ENCODE assay signal across 9 cellular contexts in the genomic region with DNA sequence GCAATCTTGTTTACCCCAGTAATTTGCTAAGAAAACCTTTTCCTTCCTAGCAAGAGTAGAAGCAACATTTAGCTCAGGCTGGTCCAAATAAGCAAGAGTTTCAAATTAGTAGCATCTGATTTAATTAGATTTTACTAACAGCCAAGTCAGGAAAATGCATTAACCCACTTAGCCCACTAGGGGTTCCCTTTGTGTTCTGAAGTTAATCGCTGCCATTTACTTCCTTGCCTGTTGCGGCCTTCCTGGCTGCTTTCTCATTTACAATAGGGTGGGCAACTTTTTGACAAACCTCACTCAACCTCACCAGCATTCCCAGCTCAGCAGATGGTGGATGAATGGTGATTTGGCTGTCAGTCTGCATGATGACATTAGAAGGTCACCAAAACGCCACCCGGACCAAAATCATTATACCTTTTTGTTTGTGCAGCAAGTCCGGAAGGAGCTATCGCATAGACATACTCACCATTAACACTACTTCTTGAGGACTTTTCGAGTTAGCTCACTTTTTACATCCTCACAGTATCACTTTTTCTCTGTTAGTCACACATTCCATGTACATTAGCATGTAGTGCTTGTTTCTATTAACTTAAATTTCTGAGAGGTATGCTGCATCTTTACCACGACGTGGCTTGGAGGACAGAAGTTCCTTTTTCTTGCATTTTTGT.
DNase-seq lines count a peak whose midpoint lies in the region; TF ChIP-seq lines count a peak whose summit lies in the region.
"Had no signal": no experiment of that assay in that cellular context is flagged by ENCODE, and none has a peak within 500 bp of the region (broad histone marks: within the 10 kb centered on the region; RNA-seq: fewer than 3 reads in every experiment).

No MANE protein-coding gene starts in this region.

- H3K9me3 Mint-ChIP-seq in MCF 10A (ENCODE audit: unreplicated experiment) (peaks cover 5% of the 10 kb centered on the region), nephron progenitor cell (no peaks in the 10 kb centered on the region)
- H3K9me3 Mint-ChIP-seq: activated naive CD8-positive, alpha-beta T cell treated with anti-CD3 and anti-CD28 coated beads, Interleukin-2, amount 10 ng/mL, durations not matched to agents 7 days and 5 days had no signal

- H3K4me1 Mint-ChIP-seq in MCF 10A (ENCODE audit: insufficient read depth, unreplicated experiment) (peaks cover 13% of the 10 kb centered on the region), nephron progenitor cell (no peaks in the 10 kb centered on the region)
- H3K4me1 Mint-ChIP-seq: activated naive CD8-positive, alpha-beta T cell treated with anti-CD3 and anti-CD28 coated beads, Interleukin-2, amount 10 ng/mL, durations not matched to agents 7 days and 5 days had no signal

- H3K27me3 ChIP-seq in breast epithelium = no peaks in the 10 kb centered on the region

- no peaks in the 10 kb centered on the region for H3K36me3 ChIP-seq in breast epithelium

- no peak overlapping the region for H3K27ac ChIP-seq in breast epithelium

- in situ Hi-C loops in astrocyte of the cerebellum (cut with HindIII; ENCODE audit: low sequenced_read_pairs) = no loop called here

- no peaks in the 10 kb centered on the region for H3K9me3 ChIP-seq in breast epithelium

- H3K4me3 ChIP-seq in breast epithelium (no peak overlapping the region), astrocyte of the cerebellum (ENCODE audit: low read depth, low read length) (no peak overlapping the region)

- H3K27me3 Mint-ChIP-seq in MCF 10A (ENCODE audit: insufficient read depth, unreplicated experiment) (no peaks in the 10 kb centered on the region), nephron progenitor cell (ENCODE audit: low read depth, poor library complexity) (no peaks in the 10 kb centered on the region)

- H3K4me3 Mint-ChIP-seq in MCF 10A (ENCODE audit: unreplicated experiment) = no peak overlapping the region
- no peak overlapping the region for H3K4me3 Mint-ChIP-seq in nephron progenitor cell
- H3K4me3 Mint-ChIP-seq: activated naive CD8-positive, alpha-beta T cell treated with anti-CD3 and anti-CD28 coated beads, Interleukin-2, amount 10 ng/mL, durations not matched to agents 7 days and 5 days had no signal

- no TSS peak for BruUV-seq in MCF 10A (replicated peaks; lab: Mats Ljungman, UMichigan)

- intact Hi-C loops in MCF 10A (cut with micrococcal nuclease) (loop anchor here (1.0 to 2.0 kb wide), 3 partner anchors 100 to 633 kb away; no protein-coding TSS in a partner anchor), breast epithelium (cut with DNase I; ENCODE audit: low total_unique reads) (loop anchor here (5.0 kb wide), 1 partner anchor 428 kb away; no protein-coding TSS in a partner anchor)

- H3K27ac Mint-ChIP-seq in MCF 10A (ENCODE audit: low read depth, unreplicated experiment) = no peak overlapping the region
- no peak overlapping the region for H3K27ac Mint-ChIP-seq in nephron progenitor cell
- H3K27ac Mint-ChIP-seq: activated naive CD8-positive, alpha-beta T cell treated with anti-CD3 and anti-CD28 coated beads, Interleukin-2, amount 10 ng/mL, durations not matched to agents 7 days and 5 days had no signal

- H3K36me3 Mint-ChIP-seq in MCF 10A (ENCODE audit: insufficient read depth, unreplicated experiment) = no peaks in the 10 kb centered on the region
- H3K36me3 Mint-ChIP-seq in nephron progenitor cell (ENCODE audit: low read depth) = no peaks in the 10 kb centered on the region
- H3K36me3 Mint-ChIP-seq: activated naive CD8-positive, alpha-beta T cell treated with anti-CD3 and anti-CD28 coated beads, Interleukin-2, amount 10 ng/mL, durations not matched to agents 7 days and 5 days had no signal

- POLR2A ChIA-PET in MCF 10A (lab: Yijun Ruan, JAX) = interaction anchor here (0.7 to 1.5 kb wide), 4 partner anchors 10 to 22 kb away, joined by 3 to 4 read pairs (median 3); no protein-coding TSS in a partner anchor

- no peaks in the 10 kb centered on the region for H3K4me1 ChIP-seq in breast epithelium

- TF ChIP-seq CTCF in MCF 10A (IDR thresholded peaks at IDR 0.05; ENCODE audit: unreplicated experiment) (peak; percentile 59), breast epithelium (IDR thresholded peaks at IDR 0.05) (peak in 1 of 3 donors; percentile 32), astrocyte of the cerebellum (IDR thresholded peaks at IDR 0.05; ENCODE audit: low read depth, low read length, missing control alignments) (peak; percentile 59), nephron progenitor cell (IDR thresholded peaks at IDR 0.05) (peak; percentile 62)

- peak; percentile 53 for DNase-seq in MCF 10A (ENCODE audit: unreplicated experiment)
- no peak for DNase-seq in breast epithelium (ENCODE audit: low spot score in 2 of 2)
- DNase-seq in HuH-7 (ENCODE audit: low spot score) = peak; percentile 21
- no peak for DNase-seq in astrocyte of the cerebellum (ENCODE audit: low read depth)
- DNase-seq in nephron progenitor cell = no peak
- no peak for DNase-seq in DMS114 treated with DMSO at 0.1 percent for 48 hours (lab: John Stamatoyannopoulos, UW; ENCODE audit: unreplicated experiment)
- no peak for DNase-seq in T-helper 9 cell
- DNase-seq in stimulated activated CD8-positive, alpha-beta memory T cell treated with anti-CD3 and anti-CD28 coated beads, Interleukin-4, amount 100 ng/mL, for 48 hours = no peak
- DNase-seq: activated naive CD8-positive, alpha-beta T cell treated with anti-CD3 and anti-CD28 coated beads, Interleukin-2, amount 10 ng/mL, durations not matched to agents 7 days and 5 days had no signal

- CTCF ChIA-PET in MCF 10A (lab: Yijun Ruan, JAX) = interaction anchor here (0.6 to 1.7 kb wide), 16 partner anchors 9 to 805 kb away, joined by 3 to 8 read pairs (median 4); no protein-coding TSS in a partner anchor

- TF ChIP-seq POLR2A in breast epithelium (IDR thresholded peaks at IDR 0.05) = no peak

Comparison
In these comparisons a context has a peak if more than half of its experiments do, and no peak if none do; other contexts are left out.
1. DNase-seq: peak in MCF 10A (single experiment) and HuH-7 (single experiment); none in breast epithelium (0 of 2), astrocyte of the cerebellum (single experiment), nephron progenitor cell (single experiment), DMS114 treated with DMSO at 0.1 percent for 48 hours (single experiment), T-helper 9 cell (single experiment) and stimulated activated CD8-positive, alpha-beta memory T cell treated with anti-CD3 and anti-CD28 coated beads, Interleukin-4, amount 100 ng/mL, for 48 hours (single experiment).